In genomic region chr10:129612481-129613109, GRCh38 we compare ENCODE assay signal across 20 cellular contexts.
DNase-seq lines count a peak whose midpoint lies in the region; ATAC-seq, FAIRE-seq and TF ChIP-seq lines count a peak whose summit lies in the region.
"Had no signal": no experiment of that assay in that cellular context is flagged by ENCODE, and none has a peak within 500 bp of the region (broad histone marks: within the 10 kb centered on the region; RNA-seq: fewer than 3 reads in every experiment).

No MANE protein-coding gene starts in this region.

- H3K79me2 ChIP-seq in HepG2 (ENCODE audit: insufficient read depth, low read length) (no peaks in the 10 kb centered on the region), OCI-LY1 (ENCODE audit: insufficient read depth, low read length) (peaks cover 3% of the 10 kb centered on the region; the same call in 1 of the 2 replicates), PC-9 (ENCODE audit: low read depth) (no peaks in the 10 kb centered on the region)

- TF ChIP-seq EP300 in HepG2 (IDR thresholded peaks at IDR 0.05; ENCODE audit: low read depth in 2 of 2, low read length in 2 of 2) (no peak), HepG2 (CRISPR knock-in tag; IDR thresholded peaks at IDR 0.05; ENCODE audit: borderline replicate concordance) (no peak)

- DNase-seq in right lobe of liver (no peak), HepG2 (ENCODE audit: low spot score) (no peak), left lobe of liver (ENCODE audit: low spot score) (no peak), HFFc6 (no peak), cerebellar nuclear complex (lab: John Stamatoyannopoulos, UW) (no peak), PC-9 (no peak)
- DNase-seq: Caco-2; CD4-positive, alpha-beta T cell; GM23248 had no signal

- H3F3A ChIP-seq in OCI-LY1 (ENCODE audit: insufficient read depth, low read length): no peaks in the 10 kb centered on the region
- no peaks in the 10 kb centered on the region for H3F3A ChIP-seq in PC-9 (ENCODE audit: insufficient read depth, low read depth)

- no peak for FAIRE-seq in HepG2 (lab: Jason Lieb, UNC)
- FAIRE-seq: D721Med, G401.6, GM12891, GM19239, H54, HTR-8/SVneo had no signal

- peaks cover 3% of the 10 kb centered on the region; the same call in 1 of the 2 replicates for H3K36me3 Mint-ChIP-seq in HFFc6 (ENCODE audit: low read depth)

- BruUV-seq in HepG2 (replicated peaks; lab: Mats Ljungman, UMichigan): no TSS peak
- BruUV-seq in PC-9 (replicated peaks; lab: Mats Ljungman, UMichigan): no TSS peak

- H3K27ac Mint-ChIP-seq in HFFc6: no peak overlapping the region
- H3K27ac Mint-ChIP-seq: B cell; CD4-positive, alpha-beta T cell; IgD-negative memory B cell had no signal

- H3K4me2 ChIP-seq in HepG2 (ENCODE audit: low read depth, low read length) (no peak overlapping the region), OCI-LY1 (ENCODE audit: low read length) (peak overlapping the region; percentile 46; the same call in 1 of the 2 replicates), PC-9 (no peak overlapping the region)

- intact Hi-C loops in right lobe of liver (cut with DNase I) (no loop called here), HepG2 (cut with micrococcal nuclease; ENCODE audit: unreplicated experiment) (no loop called here), PC-9 (cut with micrococcal nuclease; ENCODE audit: unreplicated experiment) (no loop called here)

- H3K9ac ChIP-seq in HepG2 (ENCODE audit: insufficient read depth, low read depth, low read length): no peak overlapping the region
- H3K9ac ChIP-seq in OCI-LY1 (ENCODE audit: low read length): peak overlapping the region; percentile 27; the same call in 1 of the 2 replicates
- H3K9ac ChIP-seq: GM23248 had no signal

- H3K27ac ChIP-seq in right lobe of liver: no peak overlapping the region
- no peak overlapping the region for H3K27ac ChIP-seq in HepG2 (ENCODE audit: extremely low read length, insufficient read depth, low read length)
- H3K27ac ChIP-seq in OCI-LY1 (ENCODE audit: low read depth, low read length, poor library complexity, severe bottlenecking): peak overlapping the region; percentile 73
- no peak overlapping the region for H3K27ac ChIP-seq in PC-9
- H3K27ac ChIP-seq: C4-2B, GM23248 had no signal

- no peaks in the 10 kb centered on the region for H3K27me3 Mint-ChIP-seq in HFFc6 (ENCODE audit: insufficient read depth)
- H3K27me3 Mint-ChIP-seq: B cell; CD4-positive, alpha-beta T cell; IgD-negative memory B cell had no signal

- H3K9me2 ChIP-seq in OCI-LY1 (ENCODE audit: low read depth, low read length): no peaks in the 10 kb centered on the region
- H3K9me2 ChIP-seq in PC-9 (ENCODE audit: insufficient read depth): no peaks in the 10 kb centered on the region

- no peaks in the 10 kb centered on the region for H3K36me3 ChIP-seq in right lobe of liver
- no peaks in the 10 kb centered on the region for H3K36me3 ChIP-seq in HepG2 (replicated peaks in 1 of 2; ENCODE audit: control insufficient read depth in 1 of 2, insufficient read depth in 2 of 2, low read length in 2 of 2)
- H3K36me3 ChIP-seq in OCI-LY1 (ENCODE audit: insufficient read depth, low read length): no peaks in the 10 kb centered on the region; the same call in none of the 2 replicates
- no peaks in the 10 kb centered on the region for H3K36me3 ChIP-seq in PC-9 (ENCODE audit: low read depth)

- TF ChIP-seq RAD21 in HepG2 (CRISPR knock-in tag; IDR thresholded peaks at IDR 0.05): no peak

- H3K4me1 Mint-ChIP-seq in HFFc6 (ENCODE audit: low read depth): no peaks in the 10 kb centered on the region

- TF ChIP-seq CTCF in right lobe of liver (IDR thresholded peaks at IDR 0.05): no peak
- TF ChIP-seq CTCF in HepG2 (CRISPR knock-in tag; IDR thresholded peaks at IDR 0.05): no peak
- no peak for TF ChIP-seq CTCF in OCI-LY1 (IDR thresholded peaks at IDR 0.05; ENCODE audit: low read length)
- TF ChIP-seq CTCF in HFFc6 (IDR thresholded peaks at IDR 0.05): no peak
- no peak for TF ChIP-seq CTCF in PC-9 (conservative IDR thresholded peaks at IDR 0.05)

- in situ Hi-C loops in HepG2 (cut with HindIII; ENCODE audit: extremely low pct_ligation_motif_present, low pct_unique_long_range_greater_than_20kb): no loop called here

- CTCF ChIA-PET in HepG2 (lab: Yijun Ruan, JAX; ENCODE audit: low intra/inter-chr PET ratio, low total read pairs): no interaction called here
- CTCF ChIA-PET in PC-9 (lab: Charles Lee): no interaction called here

- TF ChIP-seq POLR2A in right lobe of liver (IDR thresholded peaks at IDR 0.05) (no peak), HepG2 (IDR thresholded peaks at IDR 0.05; ENCODE audit: insufficient read depth in 1 of 2, low read depth in 2 of 2, low read length in 2 of 2) (no peak)

- H3K4me1 ChIP-seq in right lobe of liver (no peaks in the 10 kb centered on the region), HepG2 (ENCODE audit: insufficient read depth, low read length) (no peaks in the 10 kb centered on the region), OCI-LY1 (ENCODE audit: insufficient read depth, low read length, severe bottlenecking) (peaks cover 59% of the 10 kb centered on the region), PC-9 (replicated peaks; ENCODE audit: insufficient read depth) (no peaks in the 10 kb centered on the region)

- H2AFZ ChIP-seq in HepG2 (ENCODE audit: low read length) (no peak overlapping the region), OCI-LY1 (ENCODE audit: low read length) (no peak overlapping the region), PC-9 (no peak overlapping the region)
- H2AFZ ChIP-seq: GM23248 had no signal

- no peaks in the 10 kb centered on the region for H3K9me3 ChIP-seq in right lobe of liver
- peaks cover 26% of the 10 kb centered on the region; the same call in 1 of the 2 replicates for H3K9me3 ChIP-seq in HepG2 (ENCODE audit: low read length)
- H3K9me3 ChIP-seq in OCI-LY1 (ENCODE audit: low read length): no peaks in the 10 kb centered on the region
- H3K9me3 ChIP-seq in PC-9 (ENCODE audit: insufficient read depth, low read depth): no peaks in the 10 kb centered on the region
- H3K9me3 ChIP-seq: Caco-2 had no signal

- ATAC-seq in right lobe of liver (peak in 3 of 4 donors; percentile 9 to 35 (median 30)), HepG2 (no peak), left lobe of liver (peak; percentile 48)
- ATAC-seq: HCT116 had no signal

- H3K4me3 ChIP-seq in right lobe of liver (no peak overlapping the region), HepG2 (replicated peaks in 1 of 3; ENCODE audit: insufficient read depth in 1 of 3, low read depth in 2 of 3, low read length in 3 of 3) (no peak overlapping the region), OCI-LY1 (ENCODE audit: low read depth, low read length, poor library complexity, severe bottlenecking) (no peak overlapping the region), PC-9 (no peak overlapping the region)
- H3K4me3 ChIP-seq: GM23248 had no signal

- no peak overlapping the region for H3K4me3 Mint-ChIP-seq in HFFc6
- H3K4me3 Mint-ChIP-seq: B cell; CD4-positive, alpha-beta T cell; IgD-negative memory B cell had no signal

- POLR2A ChIA-PET in HepG2 (lab: Yijun Ruan, JAX): no interaction called here
- POLR2A ChIA-PET in PC-9 (lab: Charles Lee; ENCODE audit: unreplicated experiment): no interaction called here

- 78% methylated on average over 10 of the region's 13 CpGs for whole genome bisulfite sequencing in right lobe of liver (ENCODE audit: insufficient coverage, low coverage, low lambda C conversion rate, missing lambda C conversion rate)
- 78% methylated on average over 13 of the region's 13 CpGs for WGBS in HepG2 (ENCODE audit: low lambda C conversion rate)

- H4K20me1 ChIP-seq in HepG2 (ENCODE audit: insufficient read depth, low read length) (no peaks in the 10 kb centered on the region), OCI-LY1 (ENCODE audit: insufficient read depth, low read length) (no peaks in the 10 kb centered on the region), PC-9 (ENCODE audit: insufficient read depth) (no peaks in the 10 kb centered on the region)

- peaks cover 38% of the 10 kb centered on the region for H3K9me3 Mint-ChIP-seq in HFFc6
- H3K9me3 Mint-ChIP-seq: IgD-negative memory B cell had no signal

- H3K27me3 ChIP-seq in right lobe of liver: no peaks in the 10 kb centered on the region
- no peaks in the 10 kb centered on the region for H3K27me3 ChIP-seq in HepG2 (ENCODE audit: control insufficient read depth in 1 of 2, insufficient read depth in 2 of 2, low read length in 2 of 2)
- H3K27me3 ChIP-seq in OCI-LY1 (ENCODE audit: insufficient read depth, low read length): no peaks in the 10 kb centered on the region
- H3K27me3 ChIP-seq in PC-9 (ENCODE audit: insufficient read depth, low read depth): no peaks in the 10 kb centered on the region

TF ChIP-seq in HepG2, 621 proteins besides CTCF, POLR2A, EP300 and RAD21 (continues in another document):
- TF ChIP-seq KAT8 (CRISPR knock-in tag; IDR thresholded peaks at IDR 0.05): no peak
- no peak for TF ChIP-seq POGK (CRISPR knock-in tag; conservative IDR thresholded peaks at IDR 0.05)
- TF ChIP-seq KMT2B (CRISPR knock-in tag; IDR thresholded peaks at IDR 0.05): no peak
- TF ChIP-seq ZNF430 (CRISPR knock-in tag; IDR thresholded peaks at IDR 0.05): no peak
- TF ChIP-seq MIXL1 (CRISPR knock-in tag; IDR thresholded peaks at IDR 0.05): no peak
- no peak for TF ChIP-seq ZNF549 (CRISPR knock-in tag; IDR thresholded peaks at IDR 0.05)
- no peak for TF ChIP-seq ZNF333 (CRISPR knock-in tag; IDR thresholded peaks at IDR 0.05; ENCODE audit: borderline replicate concordance)
- TF ChIP-seq ZNF136 (CRISPR knock-in tag; IDR thresholded peaks at IDR 0.05; ENCODE audit: low read depth): no peak
